7 cellular contexts compared by ENCODE assay signal in genomic region chr22:35258144-35258988, GRCh38.
DNase-seq lines count a peak whose midpoint lies in the region; ATAC-seq and TF ChIP-seq lines count a peak whose summit lies in the region.

No MANE protein-coding gene starts in this region.

- peaks cover 31% of the 10 kb centered on the region for H3K36me3 ChIP-seq in iPS-20b (ENCODE audit: insufficient read depth, low read depth, low read length)

- H3K9ac ChIP-seq in iPS-20b (ENCODE audit: low read depth, low read length) = peak overlapping the region; percentile 97

- H3K4me1 ChIP-seq in iPS-20b (ENCODE audit: insufficient read depth, low read length) = peaks cover 3% of the 10 kb centered on the region; the same call in 1 of the 2 replicates

- H3K27ac ChIP-seq in angular gyrus (ENCODE audit: low read depth, low read length) (peak overlapping the region; percentile 13), iPS-20b (ENCODE audit: low read length) (peak overlapping the region; percentile 75), skin epidermis (peak overlapping the region; percentile 93 to 100 (median 98))

- no peak for ATAC-seq in HG02798 (IDR thresholded peaks at IDR 0.05; ENCODE audit: poor library complexity, unreplicated experiment)

- TF ChIP-seq CTCF in GM12875 (IDR thresholded peaks at IDR 0.05; ENCODE audit: borderline replicate concordance, insufficient read depth, low read depth, low read length) (no peak), LNCaP clone FGC (IDR thresholded peaks at IDR 0.05; ENCODE audit: control insufficient read depth, extremely low read depth, insufficient read depth) (no peak)

- no peak for DNase-seq in LNCaP clone FGC (ENCODE audit: low read depth)
- DNase-seq in 8988T = no peak

- H3K9me3 ChIP-seq in iPS-20b (ENCODE audit: insufficient read depth, low read depth, low read length) = no peaks in the 10 kb centered on the region

- H3K4me3 ChIP-seq in GM12875 (ENCODE audit: low read depth, low read length) (peak overlapping the region; percentile 93), LNCaP clone FGC (ENCODE audit: low read depth, low read length) (peak overlapping the region; percentile 86), iPS-20b (ENCODE audit: low read length) (peak overlapping the region; percentile 81), skin epidermis (peak overlapping the region; percentile 72 to 96 (median 83))

- no peaks in the 10 kb centered on the region for H3K27me3 ChIP-seq in iPS-20b (ENCODE audit: insufficient read depth, low read length)

Comparison
In these comparisons a context has a peak if more than half of its experiments do, and no peak if none do; other contexts are left out.
1. H3K27ac ChIP-seq: peak in every context shown above with its lines; median percentile 98 in skin epidermis; 75 in iPS-20b; 13 in angular gyrus.